Comparison of ENCODE assay signal across 8 cellular contexts in genomic region chr20:32285621-32286334, GRCh38. TPM values are rescaled to one million over a fixed set of nuclear protein-coding genes. Genes with fewer than 3 reads are reported as not detected.
DNase-seq lines count a peak whose midpoint lies in the region; ATAC-seq and TF ChIP-seq lines count a peak whose summit lies in the region.

No MANE protein-coding gene starts in this region.

- H3K27ac Mint-ChIP-seq in activated B cell treated with CpG ODN at 0.5 μM for 24 hours: peak overlapping the region; percentile 89
- H3K27ac Mint-ChIP-seq in stimulated activated effector memory CD8-positive, alpha-beta T cell treated with anti-CD3 and anti-CD28 coated beads, Interleukin-12 subunit alpha, Interleukin-12 subunit beta, amount 100 ng/mL, for 72 hours: peak overlapping the region; percentile 87

- H3K27me3 Mint-ChIP-seq in activated B cell treated with CpG ODN at 0.5 μM for 24 hours: no peaks in the 10 kb centered on the region

- H3K4me3 Mint-ChIP-seq in activated B cell treated with CpG ODN at 0.5 μM for 24 hours: peak overlapping the region; percentile 70
- peak overlapping the region; percentile 64 for H3K4me3 Mint-ChIP-seq in stimulated activated effector memory CD8-positive, alpha-beta T cell treated with anti-CD3 and anti-CD28 coated beads, Interleukin-12 subunit alpha, Interleukin-12 subunit beta, amount 100 ng/mL, for 72 hours

- peak; percentile 76 for ATAC-seq in HG03066 (IDR thresholded peaks at IDR 0.05; ENCODE audit: low read depth, unreplicated experiment)
- ATAC-seq in activated B cell treated with CpG ODN at 0.5 μM for 24 hours (ENCODE audit: low read depth): peak; percentile 79
- ATAC-seq in stimulated activated effector memory CD8-positive, alpha-beta T cell treated with anti-CD3 and anti-CD28 coated beads, Interleukin-12 subunit alpha, Interleukin-12 subunit beta, amount 100 ng/mL, for 72 hours: peak; percentile 95

- H3K4me1 Mint-ChIP-seq in activated B cell treated with CpG ODN at 0.5 μM for 24 hours: peaks cover 86% of the 10 kb centered on the region
- peaks cover 65% of the 10 kb centered on the region for H3K4me1 Mint-ChIP-seq in stimulated activated effector memory CD8-positive, alpha-beta T cell treated with anti-CD3 and anti-CD28 coated beads, Interleukin-12 subunit alpha, Interleukin-12 subunit beta, amount 100 ng/mL, for 72 hours

- POLR2A ChIA-PET in activated B cell treated with CpG ODN at 0.5 μM for 24 hours (lab: Charles Lee): interaction anchor here (0.5 to 3.9 kb wide), 8 partner anchors 9 to 534 kb away, joined by 3 to 35 read pairs (median 4); partner anchors contain the start of genes ASXL1, KIF3B and MAPRE1

- H3K9me3 Mint-ChIP-seq in activated B cell treated with CpG ODN at 0.5 μM for 24 hours: no peaks in the 10 kb centered on the region
- no peaks in the 10 kb centered on the region for H3K9me3 Mint-ChIP-seq in stimulated activated effector memory CD8-positive, alpha-beta T cell treated with anti-CD3 and anti-CD28 coated beads, Interleukin-12 subunit alpha, Interleukin-12 subunit beta, amount 100 ng/mL, for 72 hours

- peaks cover 27% of the 10 kb centered on the region for H3K36me3 Mint-ChIP-seq in activated B cell treated with CpG ODN at 0.5 μM for 24 hours (ENCODE audit: low read depth)
- H3K36me3 Mint-ChIP-seq in stimulated activated effector memory CD8-positive, alpha-beta T cell treated with anti-CD3 and anti-CD28 coated beads, Interleukin-12 subunit alpha, Interleukin-12 subunit beta, amount 100 ng/mL, for 72 hours: peaks cover 86% of the 10 kb centered on the region

- no peak for TF ChIP-seq CTCF in activated B cell treated with CpG ODN at 0.5 μM for 24 hours (IDR thresholded peaks at IDR 0.05)

- CTCF ChIA-PET in activated B cell treated with CpG ODN at 0.5 μM for 24 hours (lab: Charles Lee): interaction anchor here (0.8 to 1.4 kb wide), 3 partner anchors 31 to 72 kb away, joined by 3 to 4 read pairs (median 4); partner anchors contain the start of gene ASXL1

- intact Hi-C loops in activated B cell treated with CpG ODN at 0.5 μM for 24 hours (cut with micrococcal nuclease): loop anchor here (1.0 to 10.0 kb wide), 3 partner anchors 8 to 72 kb away; partner anchors contain the start of gene KIF3B

- DNase-seq in activated CD4-positive, CD25-positive, alpha-beta regulatory T cell treated with anti-CD3 and anti-CD28 coated beads, Interleukin-2, amount 50 U/mL, for 16 hours (ENCODE audit: low read depth, low spot score): peak; percentile 16
- no peak for DNase-seq in activated CD4-positive, CD25-positive, alpha-beta regulatory T cell treated with anti-CD3 and anti-CD28 coated beads, Interleukin-2, amount 50 U/mL, for 72 hours
- DNase-seq in activated B cell treated with CpG ODN at 0.5 μM for 24 hours (no peak), germinal center (ENCODE audit: low spot score) (peak; percentile 57), NCI-H1694 (lab: John Stamatoyannopoulos, UW) (no peak), NCI-H446 (lab: John Stamatoyannopoulos, UW) (no peak)
- DNase-seq in stimulated activated effector memory CD8-positive, alpha-beta T cell treated with anti-CD3 and anti-CD28 coated beads, Interleukin-12 subunit alpha, Interleukin-12 subunit beta, amount 100 ng/mL, for 72 hours (ENCODE audit: low spot score in 2 of 2): peak; percentile 31 to 77

RNA-seq across cellular contexts. Expression of gene KIF3B, which starts 8.3 kb away (rescaled TPM):
- 25.9 and 28.4 TPM in 2 replicates for total RNA-seq in activated B cell treated with CpG ODN at 0.5 μM for 24 hours

Comparison
In these comparisons a context has a peak if more than half of its experiments do, and no peak if none do; other contexts are left out.
1. DNase-seq: peak in activated CD4-positive, CD25-positive, alpha-beta regulatory T cell treated with anti-CD3 and anti-CD28 coated beads, Interleukin-2, amount 50 U/mL, for 16 hours (single experiment), germinal center (single experiment) and stimulated activated effector memory CD8-positive, alpha-beta T cell treated with anti-CD3 and anti-CD28 coated beads, Interleukin-12 subunit alpha, Interleukin-12 subunit beta, amount 100 ng/mL, for 72 hours (2 of 2); none in activated CD4-positive, CD25-positive, alpha-beta regulatory T cell treated with anti-CD3 and anti-CD28 coated beads, Interleukin-2, amount 50 U/mL, for 72 hours (single experiment), activated B cell treated with CpG ODN at 0.5 μM for 24 hours (single experiment), NCI-H1694 (single experiment) and NCI-H446 (0 of 2).
2. Peak in every context shown above with its lines, with median percentiles within 50 percentile points of each other: ATAC-seq.